8 cellular contexts compared by ENCODE assay signal in the genomic region with DNA sequence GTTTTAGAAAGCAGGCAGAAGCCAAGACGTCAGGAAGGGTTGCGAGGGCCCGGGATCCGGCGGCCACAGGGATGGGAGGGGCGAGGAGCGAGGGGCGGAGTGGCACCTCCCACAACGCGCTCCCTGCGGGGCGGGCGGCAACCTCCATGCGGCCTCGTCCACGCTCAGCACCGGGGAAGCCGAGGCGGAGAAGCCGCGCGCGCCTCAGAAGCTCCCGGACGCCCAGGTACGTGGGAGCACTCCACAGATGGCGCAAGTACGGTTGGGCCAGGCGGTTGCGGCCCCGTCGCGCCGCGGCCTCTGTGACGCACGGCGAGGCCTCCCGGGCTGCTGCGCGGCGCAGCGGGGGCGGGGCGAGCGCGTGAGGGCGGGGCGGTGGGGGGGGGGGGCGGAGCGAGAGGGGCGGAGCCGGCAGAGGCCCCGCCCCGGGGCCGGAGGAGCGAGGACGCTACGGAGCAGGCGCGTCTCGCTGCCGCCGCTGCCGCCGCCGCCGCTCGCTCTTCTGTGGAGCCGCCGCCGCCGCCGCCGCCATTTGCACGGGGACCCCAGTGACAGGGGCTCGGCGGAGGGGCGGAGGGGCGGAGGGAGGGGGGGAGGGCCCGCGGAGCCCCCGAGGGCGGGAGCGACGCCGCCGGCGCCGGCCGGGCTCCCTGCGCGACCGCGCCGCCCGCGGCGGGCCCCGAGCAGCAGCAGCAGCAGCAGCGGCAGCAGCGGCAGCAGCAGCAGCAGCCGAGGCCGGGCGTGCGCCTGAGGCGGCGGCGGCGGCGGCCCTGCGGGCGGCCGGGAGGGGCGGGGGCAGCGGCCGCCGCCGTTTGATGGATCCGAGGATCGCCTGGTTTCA. TPM values are rescaled to one million over a fixed set of nuclear protein-coding genes. Genes with fewer than 3 reads are reported as not detected.
DNase-seq lines count a peak whose midpoint lies in the region; ATAC-seq and TF ChIP-seq lines count a peak whose summit lies in the region.

A gene (plus strand): TSS at position 500 of the 841 bp plus-strand sequence. CDS start 316 bp downstream, at position 816.

- peaks cover 3% of the 10 kb centered on the region for H3K36me3 Mint-ChIP-seq in type B pancreatic cell

- H3K4me1 Mint-ChIP-seq in type B pancreatic cell (ENCODE audit: unreplicated experiment) = peaks cover 30% of the 10 kb centered on the region

- intact Hi-C loops in heart left ventricle (cut with DNase I) = loop anchor here (1.0 to 10.0 kb wide), 10 partner anchors 52 to 214 kb away; a partner anchor contains a TSS
- intact Hi-C loops in posterior vena cava (cut with DNase I) = loop anchor here in 1 of 2 donors (5.0 kb wide), 1 partner anchor 59 kb away; no protein-coding TSS in a partner anchor

- H3K27ac Mint-ChIP-seq in type B pancreatic cell = peak within 1 kb of the TSS; percentile 93

- peak within 1 kb of the TSS; percentile 96 for H3K4me3 Mint-ChIP-seq in type B pancreatic cell

- H3K27me3 ChIP-seq in MG63 (no peaks in the 10 kb centered on the region), heart left ventricle (no peaks in the 10 kb centered on the region)

- TF ChIP-seq CTCF in GM12865 (IDR thresholded peaks at IDR 0.05; ENCODE audit: insufficient read depth, low read depth, low read length, missing control alignments) = no peak
- no peak for TF ChIP-seq CTCF in heart left ventricle (IDR thresholded peaks at IDR 0.05)
- TF ChIP-seq CTCF in type B pancreatic cell (conservative IDR thresholded peaks at IDR 0.05) = no peak

- peak within 1 kb of the TSS; percentile 85 for H3K4me3 ChIP-seq in GM12865 (ENCODE audit: low read depth, low read length)
- H3K4me3 ChIP-seq in MG63 = peak within 1 kb of the TSS; percentile 60
- peak within 1 kb of the TSS; percentile 67 to 98 (median 86) for H3K4me3 ChIP-seq in heart left ventricle

- no peaks in the 10 kb centered on the region for H3K9me3 ChIP-seq in MG63
- no peaks in the 10 kb centered on the region for H3K9me3 ChIP-seq in heart left ventricle

- H3K27ac ChIP-seq in adipose tissue (ENCODE audit: low read depth, low read length) (peak within 1 kb of the TSS; percentile 93), heart left ventricle (peak within 1 kb of the TSS; percentile 89 to 99 (median 96))

- H3K36me3 ChIP-seq in MG63 (peaks cover 3% of the 10 kb centered on the region; the same call in 1 of the 2 replicates), heart left ventricle (no peaks in the 10 kb centered on the region)

- 0 to 1% (median 0%) methylated on average over 58 to 113 of the region's 121 CpGs for WGBS in adipose tissue, 3 donors
- WGBS in heart left ventricle, 4 donors = 0 to 1% (median 1%) methylated on average over 46 to 115 of the region's 121 CpGs

- no peaks in the 10 kb centered on the region for H3K27me3 Mint-ChIP-seq in type B pancreatic cell

- peak; percentile 80 to 95 (median 94) for ATAC-seq in heart left ventricle

- DNase-seq in GM12865 (ENCODE audit: low read depth) = peak; percentile 95
- DNase-seq in HCEC 1CT = peak; percentile 82
- peak; percentile 73 for DNase-seq in MG63
- peak; percentile 82 to 91 (median 89) for DNase-seq in T-helper 1 cell
- DNase-seq in heart left ventricle = peak; percentile 90 to 94 (median 91)
- DNase-seq in posterior vena cava (ENCODE audit: low spot score) = peak; percentile 96
- DNase-seq in type B pancreatic cell (ENCODE audit: extremely low spot score, unreplicated experiment) = peak; percentile 90

- TF ChIP-seq POLR2A in heart left ventricle (IDR thresholded peaks at IDR 0.05) = peak in 1 of 2 donors; percentile 74

- H3K9me3 Mint-ChIP-seq in type B pancreatic cell = no peaks in the 10 kb centered on the region

- peaks cover 0 to 40% (median 20%) of the 10 kb centered on the region in 12 donors for H3K4me1 ChIP-seq in heart left ventricle

RNA-seq across cellular contexts. Expression of the gene that starts here (rescaled TPM):
- 5.0 and 19.1 TPM in 2 replicates for total RNA-seq in MG63 (2014; rRNA removed; shearing (Covaris generic); ENCODE audit: low replicate concordance)
- polyA plus RNA-seq in adipose tissue (1 to 10 TPM; 2.5 to 3.4 (median 3.3) TPM), heart left ventricle (1 to 10 TPM; 2.2 to 5.3 TPM)
- total RNA-seq in heart left ventricle (1 to 10 TPM; 4.8 to 8.8 (median 7.0) TPM), posterior vena cava (10 to 100 TPM; 13.4 to 15.0 TPM), type B pancreatic cell (ENCODE audit: low replicate concordance) (13.1 and 14.1 TPM in 2 replicates)

Comparison
In these comparisons a context has a peak if more than half of its experiments do, and no peak if none do; other contexts are left out.
1. Peak in every context shown above with its lines: DNase-seq, ATAC-seq, H3K4me3 ChIP-seq and H3K27ac ChIP-seq.